Comparison of ENCODE assay signal across 1 cellular context in the genomic region with DNA sequence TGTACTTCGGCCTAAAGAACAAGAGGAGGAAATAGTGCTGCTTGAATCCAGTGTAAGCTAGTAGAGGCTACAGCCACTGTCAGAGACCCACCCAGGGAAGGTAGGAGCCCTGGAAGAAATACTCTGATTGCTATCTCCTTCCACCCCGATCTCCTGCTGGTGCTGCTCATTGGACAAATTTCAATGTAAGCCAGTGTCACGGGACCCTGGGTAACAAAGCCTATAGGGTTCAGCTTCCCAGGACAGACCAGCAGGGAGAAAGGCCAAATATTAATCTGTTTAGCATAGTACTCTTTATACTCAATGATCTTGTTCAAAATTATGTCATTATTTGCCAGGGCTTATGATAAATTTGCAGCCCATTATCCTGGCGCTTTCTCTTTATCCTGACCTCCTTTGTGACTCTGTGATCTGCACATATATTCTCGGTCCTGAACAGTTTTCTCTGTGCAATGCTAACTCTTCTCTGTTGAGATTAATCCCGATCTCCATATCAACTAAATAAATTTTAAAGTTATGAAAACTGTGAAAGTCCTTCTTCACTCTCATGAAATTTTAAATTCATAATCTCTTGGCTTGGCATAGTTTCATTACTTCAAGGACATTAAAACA.
TF ChIP-seq lines count a peak whose summit lies in the region.

No MANE protein-coding gene starts in this region.

TF ChIP-seq in GM12878, 131 proteins besides CTCF, POLR2A, EP300 and RAD21:
- no peak for TF ChIP-seq CEBPB (IDR thresholded peaks at IDR 0.05; ENCODE audit: borderline replicate concordance in 1 of 2, low read depth in 2 of 2, low read length in 2 of 2)
- no peak for TF ChIP-seq HDAC6 (IDR thresholded peaks at IDR 0.05; ENCODE audit: unreplicated experiment)
- no peak for TF ChIP-seq ATF7 (IDR thresholded peaks at IDR 0.05; ENCODE audit: low read depth)
- TF ChIP-seq SP1 (IDR thresholded peaks at IDR 0.05; ENCODE audit: low read depth, low read length), result no peak
- TF ChIP-seq EED (IDR thresholded peaks at IDR 0.05; ENCODE audit: low read depth), result no peak
- no peak for TF ChIP-seq SMAD1 (IDR thresholded peaks at IDR 0.05; ENCODE audit: low read depth, partially characterized antibody)
- TF ChIP-seq CHD2 (IDR thresholded peaks at IDR 0.05; ENCODE audit: borderline replicate concordance, low read depth, low read length), result no peak
- TF ChIP-seq E4F1 (IDR thresholded peaks at IDR 0.05; ENCODE audit: borderline replicate concordance, partially characterized antibody), result no peak
- no peak for TF ChIP-seq TCF3 (IDR thresholded peaks at IDR 0.05; ENCODE audit: borderline replicate concordance, insufficient read depth, low read depth, low read length)
- no peak for TF ChIP-seq FOXK2 (IDR thresholded peaks at IDR 0.05)
- no peak for TF ChIP-seq KLF5 (IDR thresholded peaks at IDR 0.05; ENCODE audit: partially characterized antibody)
- no peak for TF ChIP-seq NKRF (conservative IDR thresholded peaks at IDR 0.05)
- TF ChIP-seq POU2F2 (IDR thresholded peaks at IDR 0.05; ENCODE audit: borderline replicate concordance, low read depth, low read length), result no peak
- no peak for TF ChIP-seq CHD4 (IDR thresholded peaks at IDR 0.05)
- TF ChIP-seq, protein P1, sequence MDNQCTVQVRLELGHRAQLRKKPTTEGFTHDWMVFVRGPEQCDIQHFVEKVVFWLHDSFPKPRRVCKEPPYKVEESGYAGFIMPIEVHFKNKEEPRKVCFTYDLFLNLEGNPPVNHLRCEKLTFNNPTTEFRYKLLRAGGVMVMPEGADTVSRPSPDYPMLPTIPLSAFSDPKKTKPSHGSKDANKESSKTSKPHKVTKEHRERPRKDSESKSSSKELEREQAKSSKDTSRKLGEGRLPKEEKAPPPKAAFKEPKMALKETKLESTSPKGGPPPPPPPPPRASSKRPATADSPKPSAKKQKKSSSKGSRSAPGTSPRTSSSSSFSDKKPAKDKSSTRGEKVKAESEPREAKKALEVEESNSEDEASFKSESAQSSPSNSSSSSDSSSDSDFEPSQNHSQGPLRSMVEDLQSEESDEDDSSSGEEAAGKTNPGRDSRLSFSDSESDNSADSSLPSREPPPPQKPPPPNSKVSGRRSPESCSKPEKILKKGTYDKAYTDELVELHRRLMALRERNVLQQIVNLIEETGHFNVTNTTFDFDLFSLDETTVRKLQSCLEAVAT (IDR thresholded peaks at IDR 0.05), result no peak
- TF ChIP-seq WRNIP1 (IDR thresholded peaks at IDR 0.05; ENCODE audit: borderline replicate concordance, low read depth, low read length), result no peak
- TF ChIP-seq ZNF687 (IDR thresholded peaks at IDR 0.05), result no peak
- TF ChIP-seq, protein P2, sequence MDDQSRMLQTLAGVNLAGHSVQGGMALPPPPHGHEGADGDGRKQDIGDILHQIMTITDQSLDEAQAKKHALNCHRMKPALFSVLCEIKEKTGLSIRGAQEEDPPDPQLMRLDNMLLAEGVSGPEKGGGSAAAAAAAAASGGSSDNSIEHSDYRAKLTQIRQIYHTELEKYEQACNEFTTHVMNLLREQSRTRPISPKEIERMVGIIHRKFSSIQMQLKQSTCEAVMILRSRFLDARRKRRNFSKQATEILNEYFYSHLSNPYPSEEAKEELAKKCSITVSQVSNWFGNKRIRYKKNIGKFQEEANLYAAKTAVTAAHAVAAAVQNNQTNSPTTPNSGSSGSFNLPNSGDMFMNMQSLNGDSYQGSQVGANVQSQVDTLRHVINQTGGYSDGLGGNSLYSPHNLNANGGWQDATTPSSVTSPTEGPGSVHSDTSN (IDR thresholded peaks at IDR 0.05; ENCODE audit: insufficient replicate concordance, low read depth, low read length), result no peak
- TF ChIP-seq CBX3 (IDR thresholded peaks at IDR 0.05; ENCODE audit: borderline replicate concordance, low read depth), result no peak
